In genomic region chr16:67942200-67942509, GRCh38 we compare ENCODE assay signal across 7 cellular contexts. TPM values are rescaled to one million over a fixed set of nuclear protein-coding genes. Genes with fewer than 3 reads are reported as not detected.
DNase-seq lines count a peak whose midpoint lies in the region; TF ChIP-seq lines count a peak whose summit lies in the region.

No MANE protein-coding gene starts in this region.

- DNase-seq in GM10266 (ENCODE audit: extremely low spot score) (peak; percentile 76), KBM-7 (peak; percentile 54), fibroblast of mammary gland (ENCODE audit: low read depth) (peak; percentile 39), progenitor cell of endocrine pancreas (ENCODE audit: low spot score, unreplicated experiment) (peak; percentile 43), NCI-H1105 (lab: John Stamatoyannopoulos, UW) (no peak), NCI-H1694 treated with DMSO at 0.1 percent for 48 hours (lab: John Stamatoyannopoulos, UW) (no peak)
- peak; percentile 26 for DNase-seq in activated CD4-positive, alpha-beta T cell treated with anti-CD3 and anti-CD28 coated beads, Interleukin-2, amount 50 U/mL, for 1 hour

- peaks cover 9% of the 10 kb centered on the region for H3K4me1 Mint-ChIP-seq in progenitor cell of endocrine pancreas (ENCODE audit: low read depth)

- H3K27ac Mint-ChIP-seq in progenitor cell of endocrine pancreas = peak overlapping the region; percentile 54

- peaks cover 2% of the 10 kb centered on the region for H3K36me3 Mint-ChIP-seq in progenitor cell of endocrine pancreas (ENCODE audit: insufficient read depth)

- H3K4me3 Mint-ChIP-seq in progenitor cell of endocrine pancreas (ENCODE audit: low read depth) = no peak overlapping the region

- TF ChIP-seq CTCF in GM10266 (IDR thresholded peaks at IDR 0.05; ENCODE audit: control insufficient read depth, insufficient read depth, low read depth, missing control alignments) = peak; percentile 79
- TF ChIP-seq CTCF in fibroblast of mammary gland (conservative IDR thresholded peaks at IDR 0.05; ENCODE audit: control insufficient read depth, insufficient read depth, low read depth, low read length) = peak; percentile 63
- TF ChIP-seq CTCF in progenitor cell of endocrine pancreas (IDR thresholded peaks at IDR 0.05; ENCODE audit: unreplicated experiment) = peak; percentile 76

- no peaks in the 10 kb centered on the region for H3K9me3 Mint-ChIP-seq in progenitor cell of endocrine pancreas (ENCODE audit: low read depth)

- no peaks in the 10 kb centered on the region for H3K27me3 Mint-ChIP-seq in progenitor cell of endocrine pancreas

- no peak overlapping the region for H3K4me3 ChIP-seq in fibroblast of mammary gland (ENCODE audit: control insufficient read depth, low read depth, low read length)

- in situ Hi-C loops in KBM-7 (cut with MboI; ENCODE audit: low pct_unique_long_range_greater_than_20kb, low sequenced_read_pairs) = no loop called here

RNA-seq across cellular contexts. Expression of gene LCAT, which starts 1.8 kb away (rescaled TPM):
- 31.9 and 32.1 TPM in 2 replicates for total RNA-seq in progenitor cell of endocrine pancreas

RNA-seq across cellular contexts. Expression of gene PSMB10, which starts 5.5 kb away (rescaled TPM):
- 9.8 and 10.6 TPM in 2 replicates for total RNA-seq in progenitor cell of endocrine pancreas

RNA-seq across cellular contexts. Expression of gene CTRL, which starts 10.5 kb away (rescaled TPM):
- 0.57 and 2.2 TPM in 2 replicates for total RNA-seq in progenitor cell of endocrine pancreas

RNA-seq across cellular contexts. Expression of gene SLC12A4, which starts 26.3 kb away (rescaled TPM):
- 74.3 and 75.6 TPM in 2 replicates for total RNA-seq in progenitor cell of endocrine pancreas

RNA-seq across cellular contexts. Expression of gene DPEP3, which starts 38.1 kb away (rescaled TPM):
- total RNA-seq in progenitor cell of endocrine pancreas = not detected in 2 replicates

Comparison
In these comparisons a context has a peak if more than half of its experiments do, and no peak if none do; other contexts are left out.
1. DNase-seq: peak in GM10266 (single experiment), KBM-7 (single experiment), activated CD4-positive, alpha-beta T cell treated with anti-CD3 and anti-CD28 coated beads, Interleukin-2, amount 50 U/mL, for 1 hour (single experiment), fibroblast of mammary gland (single experiment) and progenitor cell of endocrine pancreas (single experiment); none in NCI-H1105 (single experiment) and NCI-H1694 treated with DMSO at 0.1 percent for 48 hours (single experiment).
2. Peak in every context shown above with its lines, with median percentiles within 50 percentile points of each other: CTCF ChIP-seq.